8 cellular contexts compared by ENCODE assay signal in the genomic region with DNA sequence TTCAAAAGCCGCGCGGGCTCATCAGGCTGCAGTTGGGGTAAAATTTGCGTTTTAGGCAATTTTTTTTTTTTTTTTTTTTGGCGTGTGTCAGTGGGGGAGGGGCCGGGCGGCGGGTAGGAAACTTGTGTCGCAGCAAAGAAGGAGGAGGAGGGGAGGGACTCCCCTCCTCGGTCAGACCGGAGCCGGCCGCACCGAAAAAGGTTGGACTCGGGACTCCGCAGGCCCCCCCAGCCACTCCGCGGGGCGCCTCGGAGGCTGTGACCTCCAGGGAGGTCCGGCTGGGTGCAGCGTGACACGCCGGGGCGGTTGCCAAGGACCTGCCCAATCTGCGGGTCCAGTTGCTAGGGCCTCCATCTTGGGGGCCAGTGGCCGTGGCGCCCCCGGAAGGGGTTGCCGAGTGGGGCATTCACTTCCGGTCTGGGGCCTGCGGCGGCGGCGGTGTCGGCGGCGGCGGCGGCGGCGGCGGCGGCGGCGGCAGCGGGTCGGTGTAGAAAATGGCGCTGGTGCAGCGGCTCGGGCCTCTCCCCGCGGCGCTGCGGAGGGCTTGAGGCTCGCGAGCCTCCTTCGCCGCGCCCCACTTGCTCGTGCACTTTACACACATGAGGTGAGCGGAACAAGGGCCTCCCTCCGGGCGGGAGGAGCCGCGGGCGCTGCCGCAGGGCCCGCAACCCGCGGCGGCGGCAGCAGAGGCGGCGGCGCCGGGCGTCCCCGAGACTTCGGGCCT. TPM values are rescaled to one million over a fixed set of nuclear protein-coding genes. Genes with fewer than 3 reads are reported as not detected.
DNase-seq lines count a peak whose midpoint lies in the region; ATAC-seq and TF ChIP-seq lines count a peak whose summit lies in the region.

Gene TNRC6A, plus strand, starts transcription at position 409 of the 724 bp plus-strand sequence. Its CDS starts 191 bp downstream, at position 600.

- intact Hi-C loops in stomach (cut with DNase I; ENCODE audit: low total_unique reads): no loop called here

- TF ChIP-seq EP300 in neural cell (conservative IDR thresholded peaks at IDR 0.05; ENCODE audit: poor library complexity, severe bottlenecking) (peak; percentile 66), stomach (IDR thresholded peaks at IDR 0.05) (no peak)

- WGBS in stomach, 5 donors: 0 to 1% (median 0%) methylated on average over 22 to 71 of the region's 80 CpGs

- H3K9me2 ChIP-seq in DOHH2 (replicated peaks; ENCODE audit: control insufficient read depth, low read length) (no peaks in the 10 kb centered on the region), Karpas-422 (replicated peaks; ENCODE audit: insufficient read depth, low read length) (no peaks in the 10 kb centered on the region), neural cell (ENCODE audit: insufficient read depth, low read length) (no peaks in the 10 kb centered on the region)

- H3K4me1 ChIP-seq in DOHH2 (ENCODE audit: control insufficient read depth, low read length): peaks cover 26% of the 10 kb centered on the region
- H3K4me1 ChIP-seq in Karpas-422 (ENCODE audit: low read length): peaks cover 19% of the 10 kb centered on the region
- H3K4me1 ChIP-seq in stomach: peaks cover 30 to 49% (median 43%) of the 10 kb centered on the region in 4 donors

- DNase-seq in Karpas-422: peak; percentile 95
- peak; percentile 16 to 77 for DNase-seq in SHP77 (lab: John Stamatoyannopoulos, UW)
- DNase-seq in activated gamma-delta T cell (lab: John Stamatoyannopoulos, UW): peak; percentile 71
- peak; percentile 90 for DNase-seq in fibroblast of villous mesenchyme (ENCODE audit: low read depth)
- DNase-seq in stomach: peak; percentile 89

- H3K79me2 ChIP-seq in DOHH2 (ENCODE audit: control insufficient read depth, low read length) (peaks cover 57% of the 10 kb centered on the region), Karpas-422 (ENCODE audit: low read length) (peaks cover 52% of the 10 kb centered on the region), neural cell (replicated peaks; ENCODE audit: insufficient read depth, low read length) (peaks cover 44% of the 10 kb centered on the region)

- peak; percentile 83 for ATAC-seq in GM21786 (IDR thresholded peaks at IDR 0.05; ENCODE audit: unreplicated experiment)

- H3K4me2 ChIP-seq in DOHH2 (ENCODE audit: low read length) (peak within 1 kb of the TSS; percentile 84), Karpas-422 (ENCODE audit: low read depth, low read length, poor library complexity, severe bottlenecking) (peak within 1 kb of the TSS; percentile 89), neural cell (ENCODE audit: low read length) (peak within 1 kb of the TSS; percentile 76)

- H4K20me1 ChIP-seq in DOHH2 (ENCODE audit: control insufficient read depth, insufficient read depth, low read depth, low read length) (peaks cover 10% of the 10 kb centered on the region; the same call in 1 of the 2 replicates), Karpas-422 (ENCODE audit: insufficient read depth, low read depth, low read length) (peaks cover 7% of the 10 kb centered on the region; the same call in 1 of the 2 replicates), neural cell (ENCODE audit: insufficient read depth) (peaks cover 7% of the 10 kb centered on the region)

- H3K36me3 ChIP-seq in DOHH2 (ENCODE audit: control insufficient read depth, low read length) (peaks cover 36% of the 10 kb centered on the region), Karpas-422 (ENCODE audit: insufficient read depth, low read length) (peaks cover 27% of the 10 kb centered on the region), neural cell (ENCODE audit: insufficient read depth, low read length) (no peaks in the 10 kb centered on the region), stomach (peaks cover 0 to 21% (median 12%) of the 10 kb centered on the region in 4 donors)

- H2AFZ ChIP-seq in Karpas-422 (ENCODE audit: low read length): peak within 1 kb of the TSS; percentile 63
- peak within 1 kb of the TSS; percentile 84 for H2AFZ ChIP-seq in neural cell (ENCODE audit: low read depth, low read length)

- TF ChIP-seq RAD21 in neural cell (conservative IDR thresholded peaks at IDR 0.05): no peak

- H3F3A ChIP-seq in DOHH2 (ENCODE audit: control insufficient read depth, insufficient read depth): 0 out of 2 replicates have a peak, but pooled peaks cover 4% of the 10 kb centered on the region
- peaks cover 4% of the 10 kb centered on the region for H3F3A ChIP-seq in neural cell (ENCODE audit: insufficient read depth, low read length, poor library complexity, severe bottlenecking)

- TF ChIP-seq POLR2A in stomach (IDR thresholded peaks at IDR 0.05): no peak

- H3K9me3 ChIP-seq in DOHH2 (ENCODE audit: control insufficient read depth, insufficient read depth, low read length): no peaks in the 10 kb centered on the region
- no peaks in the 10 kb centered on the region for H3K9me3 ChIP-seq in Karpas-422 (ENCODE audit: low read length)
- no peaks in the 10 kb centered on the region for H3K9me3 ChIP-seq in neural cell (ENCODE audit: low read length)
- H3K9me3 ChIP-seq in stomach: no peaks in the 10 kb centered on the region

- H3K4me3 ChIP-seq in DOHH2 (ENCODE audit: low read length): peak within 1 kb of the TSS; percentile 77
- H3K4me3 ChIP-seq in Karpas-422 (ENCODE audit: low read length): peak within 1 kb of the TSS; percentile 86
- peak within 1 kb of the TSS; percentile 95 for H3K4me3 ChIP-seq in fibroblast of villous mesenchyme (ENCODE audit: low read depth, low read length)
- peak within 1 kb of the TSS; percentile 85 for H3K4me3 ChIP-seq in neural cell (ENCODE audit: low read length)
- H3K4me3 ChIP-seq in stomach: peak within 1 kb of the TSS; percentile 79 to 83 (median 80)

- no peaks in the 10 kb centered on the region for H3K27me3 ChIP-seq in DOHH2 (ENCODE audit: control insufficient read depth, low read length)
- H3K27me3 ChIP-seq in Karpas-422 (ENCODE audit: low read length): no peaks in the 10 kb centered on the region
- no peaks in the 10 kb centered on the region for H3K27me3 ChIP-seq in neural cell (ENCODE audit: insufficient read depth, low read depth, low read length)
- no peaks in the 10 kb centered on the region for H3K27me3 ChIP-seq in stomach

- TF ChIP-seq CTCF in DOHH2 (IDR thresholded peaks at IDR 0.05; ENCODE audit: low read depth, low read length, poor library complexity, severe bottlenecking) (no peak), fibroblast of villous mesenchyme (IDR thresholded peaks at IDR 0.05; ENCODE audit: insufficient read depth, low read depth, low read length) (no peak), neural cell (IDR thresholded peaks at IDR 0.05; ENCODE audit: poor library complexity, severe bottlenecking) (no peak), stomach (IDR thresholded peaks at IDR 0.05) (no peak)

- H3K9ac ChIP-seq in Karpas-422 (ENCODE audit: low read length) (peak within 1 kb of the TSS; percentile 78), neural cell (ENCODE audit: low read length) (peak within 1 kb of the TSS; percentile 85)

- H3K27ac ChIP-seq in DOHH2 (ENCODE audit: low read depth, low read length) (peak within 1 kb of the TSS; percentile 76), Karpas-422 (ENCODE audit: low read length) (peak within 1 kb of the TSS; percentile 64), neural cell (ENCODE audit: low read length) (peak within 1 kb of the TSS; percentile 95), stomach (peak within 1 kb of the TSS; percentile 95 to 98 (median 97))

TF ChIP-seq in neural cell, 6 proteins besides CTCF, POLR2A, EP300 and RAD21:
- TF ChIP-seq, protein P1, sequence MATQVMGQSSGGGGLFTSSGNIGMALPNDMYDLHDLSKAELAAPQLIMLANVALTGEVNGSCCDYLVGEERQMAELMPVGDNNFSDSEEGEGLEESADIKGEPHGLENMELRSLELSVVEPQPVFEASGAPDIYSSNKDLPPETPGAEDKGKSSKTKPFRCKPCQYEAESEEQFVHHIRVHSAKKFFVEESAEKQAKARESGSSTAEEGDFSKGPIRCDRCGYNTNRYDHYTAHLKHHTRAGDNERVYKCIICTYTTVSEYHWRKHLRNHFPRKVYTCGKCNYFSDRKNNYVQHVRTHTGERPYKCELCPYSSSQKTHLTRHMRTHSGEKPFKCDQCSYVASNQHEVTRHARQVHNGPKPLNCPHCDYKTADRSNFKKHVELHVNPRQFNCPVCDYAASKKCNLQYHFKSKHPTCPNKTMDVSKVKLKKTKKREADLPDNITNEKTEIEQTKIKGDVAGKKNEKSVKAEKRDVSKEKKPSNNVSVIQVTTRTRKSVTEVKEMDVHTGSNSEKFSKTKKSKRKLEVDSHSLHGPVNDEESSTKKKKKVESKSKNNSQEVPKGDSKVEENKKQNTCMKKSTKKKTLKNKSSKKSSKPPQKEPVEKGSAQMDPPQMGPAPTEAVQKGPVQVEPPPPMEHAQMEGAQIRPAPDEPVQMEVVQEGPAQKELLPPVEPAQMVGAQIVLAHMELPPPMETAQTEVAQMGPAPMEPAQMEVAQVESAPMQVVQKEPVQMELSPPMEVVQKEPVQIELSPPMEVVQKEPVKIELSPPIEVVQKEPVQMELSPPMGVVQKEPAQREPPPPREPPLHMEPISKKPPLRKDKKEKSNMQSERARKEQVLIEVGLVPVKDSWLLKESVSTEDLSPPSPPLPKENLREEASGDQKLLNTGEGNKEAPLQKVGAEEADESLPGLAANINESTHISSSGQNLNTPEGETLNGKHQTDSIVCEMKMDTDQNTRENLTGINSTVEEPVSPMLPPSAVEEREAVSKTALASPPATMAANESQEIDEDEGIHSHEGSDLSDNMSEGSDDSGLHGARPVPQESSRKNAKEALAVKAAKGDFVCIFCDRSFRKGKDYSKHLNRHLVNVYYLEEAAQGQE (IDR thresholded peaks at IDR 0.05; ENCODE audit: borderline replicate concordance): peak; percentile 60
- TF ChIP-seq MXI1 (conservative IDR thresholded peaks at IDR 0.05; ENCODE audit: poor library complexity, severe bottlenecking) (peak; percentile 84), POLR2AphosphoS5 (IDR thresholded peaks at IDR 0.05) (peak; percentile 83), SMC3 (conservative IDR thresholded peaks at IDR 0.05; ENCODE audit: poor library complexity) (peak; percentile 38), EZH2 (IDR thresholded peaks at IDR 0.05; ENCODE audit: borderline replicate concordance, insufficient read depth, low read length, poor library complexity, severe bottlenecking) (no peak), TAF1 (IDR thresholded peaks at IDR 0.05; ENCODE audit: low read depth) (peak; percentile 46)

RNA-seq across cellular contexts. Expression of gene TNRC6A, which starts in this region (rescaled TPM):
- total RNA-seq in Karpas-422 (2014; rRNA removed; shearing (Covaris generic); ENCODE audit: low replicate concordance): 27.2 and 72.4 TPM in 2 replicates
- total RNA-seq in fibroblast of villous mesenchyme: 48.0 and 66.9 TPM in 2 replicates
- 32.1 and 37.9 TPM in 2 replicates for polyA plus RNA-seq in neural cell
- polyA minus RNA-seq in neural cell: 133 and 140 TPM in 2 replicates
- total RNA-seq in stomach: 10 to 100 TPM; 37.1 to 59.6 (median 47.3) TPM
- 10 to 100 TPM in 1 of 3 donors, 1 to 10 TPM in 2; 6.8 to 30.2 (median 10.0) TPM for polyA plus RNA-seq in stomach

Comparison
In these comparisons a context has a peak if more than half of its experiments do, and no peak if none do; other contexts are left out.
1. Peak in every context shown above with its lines: DNase-seq, ATAC-seq, H3K4me3 ChIP-seq and H3K27ac ChIP-seq.